8 cellular contexts compared by ENCODE assay signal in genomic region chr11:95923730-95924413, GRCh38. TPM values are rescaled to one million over a fixed set of nuclear protein-coding genes. Genes with fewer than 3 reads are reported as not detected.
DNase-seq lines count a peak whose midpoint lies in the region; ATAC-seq and TF ChIP-seq lines count a peak whose summit lies in the region.

Gene MTMR2, minus strand, starts transcription at chr11:95924107. Its CDS starts 153 bp downstream, at chr11:95923954.

- H3K4me3 Mint-ChIP-seq in nephron progenitor cell: peak within 1 kb of the TSS; percentile 99

- no peak for TF ChIP-seq CTCF in nephron progenitor cell (IDR thresholded peaks at IDR 0.05)
- no peak for TF ChIP-seq CTCF in stomach (IDR thresholded peaks at IDR 0.05)

- peaks cover 5% of the 10 kb centered on the region for H3K9me3 Mint-ChIP-seq in nephron progenitor cell

- peaks cover 4 to 40% (median 20%) of the 10 kb centered on the region in 4 donors for H3K4me1 ChIP-seq in stomach

- intact Hi-C loops in stomach (cut with DNase I; ENCODE audit: low total_unique reads): no loop called here

- no peaks in the 10 kb centered on the region for H3K27me3 Mint-ChIP-seq in nephron progenitor cell (ENCODE audit: low read depth, poor library complexity)

- WGBS in stomach, 5 donors: 0 to 1% (median 0%) methylated on average over 27 to 49 of the region's 49 CpGs

- DNase-seq in DMS153 (lab: John Stamatoyannopoulos, UW) (peak; percentile 50), HUDEP-2 (lab: John Stamatoyannopoulos, UW; ENCODE audit: unreplicated experiment in 76 of 76) (peak in 57 of 76 experiments; percentile 4 to 79 (median 39)), RPMI7951 (ENCODE audit: low read depth) (peak; percentile 84), fibroblast of the conjunctiva (ENCODE audit: low read depth) (peak; percentile 48), nephron progenitor cell (peak; percentile 87), stomach (peak; percentile 75)
- DNase-seq in activated effector memory CD4-positive, alpha-beta T cell treated with anti-CD3 and anti-CD28 coated beads, Interleukin-2, amount 50 U/mL, for 16 hours: peak; percentile 83

- TF ChIP-seq EP300 in stomach (IDR thresholded peaks at IDR 0.05): no peak

- ATAC-seq in GM21390 (IDR thresholded peaks at IDR 0.05; ENCODE audit: unreplicated experiment): peak; percentile 99

- no peaks in the 10 kb centered on the region for H3K36me3 ChIP-seq in stomach

- peaks cover 5% of the 10 kb centered on the region for H3K36me3 Mint-ChIP-seq in nephron progenitor cell (ENCODE audit: low read depth)

- H3K27ac ChIP-seq in stomach: peak within 1 kb of the TSS; percentile 93 to 96 (median 95)

- H3K27ac Mint-ChIP-seq in nephron progenitor cell: peak within 1 kb of the TSS; percentile 100

- no peaks in the 10 kb centered on the region for H3K9me3 ChIP-seq in stomach

- peaks cover 35% of the 10 kb centered on the region for H3K4me1 Mint-ChIP-seq in nephron progenitor cell

- H3K4me3 ChIP-seq in stomach: peak within 1 kb of the TSS; percentile 71 to 83 (median 75)

- no peaks in the 10 kb centered on the region for H3K27me3 ChIP-seq in stomach

- peak in 2 of 4 donors; percentile 24 to 52 for TF ChIP-seq POLR2A in stomach (IDR thresholded peaks at IDR 0.05)

RNA-seq across cellular contexts. Expression of gene MTMR2, which starts in this region (rescaled TPM):
- total RNA-seq in RPMI7951 (2014; rRNA removed; shearing (Covaris generic)): 29.7 and 42.7 TPM in 2 replicates
- total RNA-seq in stomach: 100 to 1,000 TPM in 1 of 5 donors, 10 to 100 TPM in 3, 1 to 10 TPM in 1; 4.9 to 201 (median 46.5) TPM
- polyA plus RNA-seq in stomach: 10 to 100 TPM in 2 of 3 donors, 1 to 10 TPM in 1; 8.2 to 19.6 (median 17.6) TPM

Comparison
In these comparisons a context has a peak if more than half of its experiments do, and no peak if none do; other contexts are left out.
1. Peak in every context shown above with its lines: DNase-seq, ATAC-seq, H3K4me3 ChIP-seq and H3K27ac ChIP-seq.